In the genomic region with DNA sequence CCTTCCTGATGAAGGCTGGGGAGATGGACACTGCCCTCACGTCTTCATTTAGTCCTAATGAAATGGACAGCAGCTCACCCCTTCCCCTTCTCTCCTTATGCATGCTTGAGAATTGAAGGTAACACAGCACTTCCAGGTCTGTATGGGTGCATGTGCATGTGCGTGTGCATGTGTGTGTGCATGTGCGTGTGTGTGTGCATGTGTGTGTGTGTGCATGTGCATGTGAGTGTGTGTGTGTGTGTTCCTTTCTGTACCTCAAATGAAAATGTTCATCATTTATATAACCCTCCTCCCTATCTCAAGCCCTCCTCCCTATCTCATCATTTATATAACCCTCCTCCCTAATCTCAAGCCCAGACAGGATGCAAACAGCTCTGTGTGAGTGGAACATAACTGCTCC, we compare ENCODE assay signal across 26 cellular contexts.
"Had no signal": no experiment of that assay in that cellular context is flagged by ENCODE, and none has a peak within 500 bp of the region (broad histone marks: within the 10 kb centered on the region; RNA-seq: fewer than 3 reads in every experiment).

No MANE protein-coding gene starts in this region.

- DNase-seq: heart right ventricle; islet precursor cell; left ventricle myocardium inferior; midbrain; mucosa of descending colon; naive thymus-derived CD4-positive, alpha-beta T cell; ovary; stimulated activated CD4-positive, alpha-beta T cell treated with anti-CD3 and anti-CD28 coated beads, Interleukin-12 subunit alpha, Interleukin-12 subunit beta, amount 100 ng/mL, for 4 hours; stimulated activated CD4-positive, alpha-beta T cell treated with anti-CD3 and anti-CD28 coated beads, Interleukin-15, amount 100 ng/mL, for 24 hours; stimulated activated CD4-positive, alpha-beta T cell treated with anti-CD3 and anti-CD28 coated beads, Interleukin-2, amount 100 ng/mL, for 24 hours; stimulated activated CD4-positive, alpha-beta T cell treated with anti-CD3 and anti-CD28 coated beads, Interleukin-4, amount 100 ng/mL, for 1 hour; stimulated activated naive B cell treated with anti-CD40 and anti-IgM and Interleukin-4, amounts not matched to agents 10 μg/mL and 1 μg/mL and 100 μg/mL, for 72 hours; stimulated activated naive CD8-positive, alpha-beta T cell treated with anti-CD3 and anti-CD28 coated beads, Interleukin-15, Interleukin-2, amounts not matched to agents 100 U/mL and 50 U/mL, for 24 hours; stomach; testis; thyroid gland; transverse colon; upper lobe of left lung had no signal

- H3K36me3 ChIP-seq: heart right ventricle, left ventricle myocardium inferior, ovary, right atrium auricular region, stomach, thyroid gland, transverse colon, upper lobe of left lung had no signal

- H3K27ac ChIP-seq: heart right ventricle, hepatocyte, left ventricle myocardium inferior, ovary, right atrium auricular region, skin epidermis, stomach, testis, thyroid gland, transverse colon, upper lobe of left lung had no signal

- H3K4me3 ChIP-seq: heart right ventricle, hepatocyte, left ventricle myocardium inferior, lung, mucosa of descending colon, ovary, right atrium auricular region, skin epidermis, stomach, testis, thyroid gland, transverse colon, upper lobe of left lung had no signal

- H3K27me3 Mint-ChIP-seq: naive thymus-derived CD4-positive, alpha-beta T cell; progenitor cell of endocrine pancreas; stimulated activated naive B cell treated with anti-CD40 and anti-IgM and Interleukin-4, amounts not matched to agents 10 μg/mL and 1 μg/mL and 100 μg/mL, for 72 hours had no signal

- H3K36me3 Mint-ChIP-seq: naive thymus-derived CD4-positive, alpha-beta T cell; natural killer cell treated with Interleukin-12 subunit alpha and Interleukin-12 subunit beta and Interleukin-15 and Interleukin-18, amount 100 ng/mL, for 72 hours; stimulated activated naive B cell treated with anti-CD40 and anti-IgM and Interleukin-4, amounts not matched to agents 10 μg/mL and 1 μg/mL and 100 μg/mL, for 72 hours had no signal

- H2AFZ ChIP-seq: hepatocyte had no signal

- H3K4me2 ChIP-seq: hepatocyte had no signal

- H3K4me1 ChIP-seq: heart right ventricle, left ventricle myocardium inferior, right atrium auricular region, stomach, testis, thyroid gland, upper lobe of left lung had no signal

- H3K9me3 Mint-ChIP-seq: natural killer cell treated with Interleukin-12 subunit alpha and Interleukin-12 subunit beta and Interleukin-15 and Interleukin-18, amount 100 ng/mL, for 72 hours; stimulated activated naive B cell treated with anti-CD40 and anti-IgM and Interleukin-4, amounts not matched to agents 10 μg/mL and 1 μg/mL and 100 μg/mL, for 72 hours had no signal

- H3K79me2 ChIP-seq: hepatocyte had no signal

- H3K27me3 ChIP-seq: heart right ventricle, hepatocyte, ovary, right atrium auricular region, stomach, testis, thyroid gland, transverse colon, upper lobe of left lung had no signal

- H3K4me3 Mint-ChIP-seq: naive thymus-derived CD4-positive, alpha-beta T cell; natural killer cell treated with Interleukin-12 subunit alpha and Interleukin-12 subunit beta and Interleukin-15 and Interleukin-18, amount 100 ng/mL, for 72 hours; neural crest cell; stimulated activated naive B cell treated with anti-CD40 and anti-IgM and Interleukin-4, amounts not matched to agents 10 μg/mL and 1 μg/mL and 100 μg/mL, for 72 hours had no signal

- H3K9me3 ChIP-seq: heart right ventricle, left ventricle myocardium inferior, mucosa of descending colon, ovary, right atrium auricular region, stomach, testis, thyroid gland, transverse colon, upper lobe of left lung had no signal

- ATAC-seq: mucosa of descending colon; naive thymus-derived CD4-positive, alpha-beta T cell; natural killer cell treated with Interleukin-12 subunit alpha and Interleukin-12 subunit beta and Interleukin-15 and Interleukin-18, amount 100 ng/mL, for 72 hours; sciatic nerve; stimulated activated naive B cell treated with anti-CD40 and anti-IgM and Interleukin-4, amounts not matched to agents 10 μg/mL and 1 μg/mL and 100 μg/mL, for 72 hours; stimulated activated naive CD8-positive, alpha-beta T cell treated with anti-CD3 and anti-CD28 coated beads, Interleukin-15, Interleukin-2, amounts not matched to agents 100 U/mL and 50 U/mL, for 24 hours had no signal

- H3K27ac Mint-ChIP-seq: naive thymus-derived CD4-positive, alpha-beta T cell; natural killer cell treated with Interleukin-12 subunit alpha and Interleukin-12 subunit beta and Interleukin-15 and Interleukin-18, amount 100 ng/mL, for 72 hours; progenitor cell of endocrine pancreas; stimulated activated naive B cell treated with anti-CD40 and anti-IgM and Interleukin-4, amounts not matched to agents 10 μg/mL and 1 μg/mL and 100 μg/mL, for 72 hours had no signal
